ENCODE assay signal across 8 cellular contexts in the genomic region with DNA sequence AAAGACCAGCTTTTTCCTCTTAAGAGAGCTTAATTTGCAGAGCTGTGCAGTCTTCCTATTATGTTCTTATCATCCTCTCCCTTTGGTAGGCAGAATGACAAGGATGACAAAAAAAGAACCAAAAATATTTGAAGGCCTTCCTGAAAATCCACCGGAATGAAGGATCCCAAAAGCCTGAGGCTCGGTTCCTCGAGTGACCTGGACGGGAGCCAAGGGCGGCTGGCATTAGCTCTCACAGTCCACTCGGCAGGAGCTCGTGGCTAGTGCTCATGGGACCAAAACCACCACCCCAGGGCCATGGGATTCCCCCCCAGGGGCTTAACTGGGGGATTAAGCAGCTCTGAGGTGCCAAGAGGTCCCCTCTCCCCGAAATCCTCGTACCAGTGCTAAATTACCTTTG. TPM values are rescaled to one million over a fixed set of nuclear protein-coding genes. Genes with fewer than 3 reads are reported as not detected.
DNase-seq lines count a peak whose midpoint lies in the region; ATAC-seq and TF ChIP-seq lines count a peak whose summit lies in the region.

No MANE protein-coding gene starts in this region.

- DNase-seq in GM12865 (ENCODE audit: low read depth) (no peak), suprapubic skin (ENCODE audit: low spot score in 2 of 2) (no peak), AG20443 (ENCODE audit: low spot score) (no peak), medulla oblongata (ENCODE audit: extremely low spot score) (no peak)

- H3K9me3 Mint-ChIP-seq in activated T-helper 17 cell treated with anti-CD3 and anti-CD28 coated beads, Interleukin-2, amount 50 U/mL, for 72 hours: no peaks in the 10 kb centered on the region

- ATAC-seq in HG02852 (IDR thresholded peaks at IDR 0.05; ENCODE audit: unreplicated experiment) (peak; percentile 9), HG03097 (IDR thresholded peaks at IDR 0.05; ENCODE audit: low FRiP score, unreplicated experiment) (no peak)
- ATAC-seq in activated T-helper 17 cell treated with anti-CD3 and anti-CD28 coated beads, Interleukin-2, amount 50 U/mL, for 72 hours (replicated peaks): peak; percentile 2

- no peaks in the 10 kb centered on the region for H3K36me3 Mint-ChIP-seq in activated T-helper 17 cell treated with anti-CD3 and anti-CD28 coated beads, Interleukin-2, amount 50 U/mL, for 72 hours (ENCODE audit: low read depth)

- H3K27me3 ChIP-seq in iPS-18a (ENCODE audit: control insufficient read depth, insufficient read depth, low read length): peaks cover 38% of the 10 kb centered on the region
- peaks cover 8% of the 10 kb centered on the region for H3K27me3 ChIP-seq in suprapubic skin

- H3K4me1 ChIP-seq in iPS-18a (ENCODE audit: control insufficient read depth, low read depth, low read length): peaks cover 13% of the 10 kb centered on the region
- H3K4me1 ChIP-seq in suprapubic skin: peaks cover 17% of the 10 kb centered on the region

- WGBS in suprapubic skin: 14% methylated on average over 9 of the region's 9 CpGs

- H3K4me3 ChIP-seq in GM12865 (ENCODE audit: low read depth, low read length) (peak overlapping the region; percentile 76), iPS-18a (ENCODE audit: low read length) (peak overlapping the region; percentile 79), suprapubic skin (peak overlapping the region; percentile 66)

- H3K9ac ChIP-seq in iPS-18a (ENCODE audit: low read length): peak overlapping the region; percentile 27

- H3K27me3 Mint-ChIP-seq in activated T-helper 17 cell treated with anti-CD3 and anti-CD28 coated beads, Interleukin-2, amount 50 U/mL, for 72 hours: no peaks in the 10 kb centered on the region

- H3K9me3 ChIP-seq in iPS-18a (ENCODE audit: control insufficient read depth, low read depth, low read length) (no peaks in the 10 kb centered on the region), suprapubic skin (no peaks in the 10 kb centered on the region)

- H3K27ac Mint-ChIP-seq in activated T-helper 17 cell treated with anti-CD3 and anti-CD28 coated beads, Interleukin-2, amount 50 U/mL, for 72 hours: peak overlapping the region; percentile 66

- no peak for TF ChIP-seq POLR2A in suprapubic skin (IDR thresholded peaks at IDR 0.05)

- H3K27ac ChIP-seq in iPS-18a (ENCODE audit: low read length) (no peak overlapping the region), suprapubic skin (no peak overlapping the region)

- TF ChIP-seq CTCF in GM12865 (IDR thresholded peaks at IDR 0.05; ENCODE audit: insufficient read depth, low read depth, low read length, missing control alignments): no peak
- no peak for TF ChIP-seq CTCF in suprapubic skin (IDR thresholded peaks at IDR 0.05)

- no peak for TF ChIP-seq EP300 in suprapubic skin (IDR thresholded peaks at IDR 0.05)

- peaks cover 9% of the 10 kb centered on the region for H3K4me1 Mint-ChIP-seq in activated T-helper 17 cell treated with anti-CD3 and anti-CD28 coated beads, Interleukin-2, amount 50 U/mL, for 72 hours

- no peaks in the 10 kb centered on the region for H3K36me3 ChIP-seq in iPS-18a (ENCODE audit: control insufficient read depth, low read depth, low read length)
- H3K36me3 ChIP-seq in suprapubic skin: no peaks in the 10 kb centered on the region

- peak overlapping the region; percentile 81 for H3K4me3 Mint-ChIP-seq in activated T-helper 17 cell treated with anti-CD3 and anti-CD28 coated beads, Interleukin-2, amount 50 U/mL, for 72 hours

RNA-seq across cellular contexts. Expression of gene PDZD2, which starts 0.6 kb away (rescaled TPM):
- total RNA-seq in activated T-helper 17 cell treated with anti-CD3 and anti-CD28 coated beads, Interleukin-2, amount 50 U/mL, for 72 hours: under 1 TPM in 1 of 2 donors, not detected in 1; 0.53 TPM
- total RNA-seq in suprapubic skin: 100 to 1,000 TPM; 107 to 195 (median 123) TPM

Comparison
In these comparisons a context has a peak if more than half of its experiments do, and no peak if none do; other contexts are left out.
1. RNA of gene PDZD2, which starts 0.6 kb away (total RNA-seq): 107 to 195 TPM in suprapubic skin; 0.53 TPM in activated T-helper 17 cell treated with anti-CD3 and anti-CD28 coated beads, Interleukin-2, amount 50 U/mL, for 72 hours; every median in the first group is over 10 times any median in the second.
2. Peak in every context shown above with its lines, with median percentiles within 50 percentile points of each other: H3K4me3 ChIP-seq.